ENCODE assay signal across 8 cellular contexts in genomic region chr21:38244885-38245869, GRCh38. TPM values are rescaled to one million over a fixed set of nuclear protein-coding genes. Genes with fewer than 3 reads are reported as not detected.
DNase-seq lines count a peak whose midpoint lies in the region; ATAC-seq and TF ChIP-seq lines count a peak whose summit lies in the region.

No MANE protein-coding gene starts in this region.

- no peak overlapping the region for H3K27ac Mint-ChIP-seq in endodermal cell

- DNase-seq in AG08395 (ENCODE audit: low spot score) (peak; percentile 90), HS-5 (ENCODE audit: low read depth) (peak; percentile 92), iris pigment epithelial cell (ENCODE audit: low read depth) (peak; percentile 98), thoracic aorta (ENCODE audit: low spot score) (no peak), left lobe of liver (ENCODE audit: low spot score) (no peak), endodermal cell (no peak)
- peak; percentile 39 for DNase-seq in activated CD8-positive, alpha-beta memory T cell treated with anti-CD3 and anti-CD28 coated beads, Interleukin-2, amount 50 U/mL, for 4 hours

- H3K9me3 ChIP-seq in thoracic aorta, result no peaks in the 10 kb centered on the region
- H3K9me3 ChIP-seq in endodermal cell (ENCODE audit: control insufficient read depth, low read length), result no peaks in the 10 kb centered on the region

- H3K4me1 Mint-ChIP-seq in endodermal cell, result peaks cover 10% of the 10 kb centered on the region

- 93 to 99% methylated on average over 8 of the region's 9 CpGs for WGBS in endodermal cell (ENCODE audit: insufficient coverage in 1 of 2, insufficient read length in 1 of 2), 2 experiments

- no peaks in the 10 kb centered on the region for H3K9me3 Mint-ChIP-seq in endodermal cell

- no peak overlapping the region for H3K4me3 Mint-ChIP-seq in endodermal cell

- H3K27me3 Mint-ChIP-seq in endodermal cell (ENCODE audit: insufficient read depth), result no peaks in the 10 kb centered on the region

- H3K4me3 ChIP-seq in thoracic aorta (no peak overlapping the region), endodermal cell (ENCODE audit: low read length) (no peak overlapping the region)

- ATAC-seq in GM21381 (IDR thresholded peaks at IDR 0.05; ENCODE audit: unreplicated experiment) (peak; percentile 82), thoracic aorta (ENCODE audit: insufficient number of reproducible peaks, low FRiP score, low read depth) (no peak), left lobe of liver (no peak)

- H3K27ac ChIP-seq in thoracic aorta, result peak overlapping the region; percentile 46 to 93
- no peak overlapping the region for H3K27ac ChIP-seq in endodermal cell (ENCODE audit: low read depth, low read length)

- H3K36me3 Mint-ChIP-seq in endodermal cell (ENCODE audit: low read depth), result no peaks in the 10 kb centered on the region

- H3K9ac ChIP-seq in endodermal cell (ENCODE audit: extremely low read depth, low read length, poor library complexity, severe bottlenecking), result no peak overlapping the region

- H3K36me3 ChIP-seq in thoracic aorta (no peaks in the 10 kb centered on the region), endodermal cell (ENCODE audit: control insufficient read depth, insufficient read depth, low read length) (no peaks in the 10 kb centered on the region)

- no peaks in the 10 kb centered on the region for H3K27me3 ChIP-seq in thoracic aorta (replicated peaks; ENCODE audit: insufficient read depth)
- H3K27me3 ChIP-seq in endodermal cell (ENCODE audit: control insufficient read depth, insufficient read depth, low read length, poor library complexity, severe bottlenecking), result no peaks in the 10 kb centered on the region

- no peak for TF ChIP-seq CTCF in thoracic aorta (IDR thresholded peaks at IDR 0.05)
- no peak for TF ChIP-seq CTCF in endodermal cell (conservative IDR thresholded peaks at IDR 0.05)

- H3K4me1 ChIP-seq in thoracic aorta (ENCODE audit: control insufficient read depth in 1 of 2, low read depth in 2 of 2), result peaks cover 26 to 65% of the 10 kb centered on the region in 2 donors
- H3K4me1 ChIP-seq in endodermal cell (ENCODE audit: control insufficient read depth, insufficient read depth, low read length), result no peaks in the 10 kb centered on the region

RNA-seq across cellular contexts. Expression of gene KCNJ15, which starts 11.6 kb away (rescaled TPM):
- 1 to 10 TPM in 1 of 2 donors, under 1 TPM in 1; 0.41 to 1.8 TPM for total RNA-seq in thoracic aorta
- total RNA-seq in left lobe of liver, result 1.8 TPM
- not detected for total RNA-seq in endodermal cell
- not detected for polyA plus RNA-seq in endodermal cell (2013, experiment 1 of 2)
- polyA plus RNA-seq in endodermal cell (2013, experiment 2 of 2), result not detected

Comparison
In these comparisons a context has a peak if more than half of its experiments do, and no peak if none do; other contexts are left out.
1. DNase-seq: peak in AG08395 (single experiment), HS-5 (single experiment), activated CD8-positive, alpha-beta memory T cell treated with anti-CD3 and anti-CD28 coated beads, Interleukin-2, amount 50 U/mL, for 4 hours (single experiment) and iris pigment epithelial cell (single experiment); none in thoracic aorta (single experiment), left lobe of liver (single experiment) and endodermal cell (single experiment).